8 cellular contexts compared by ENCODE assay signal in the genomic region with DNA sequence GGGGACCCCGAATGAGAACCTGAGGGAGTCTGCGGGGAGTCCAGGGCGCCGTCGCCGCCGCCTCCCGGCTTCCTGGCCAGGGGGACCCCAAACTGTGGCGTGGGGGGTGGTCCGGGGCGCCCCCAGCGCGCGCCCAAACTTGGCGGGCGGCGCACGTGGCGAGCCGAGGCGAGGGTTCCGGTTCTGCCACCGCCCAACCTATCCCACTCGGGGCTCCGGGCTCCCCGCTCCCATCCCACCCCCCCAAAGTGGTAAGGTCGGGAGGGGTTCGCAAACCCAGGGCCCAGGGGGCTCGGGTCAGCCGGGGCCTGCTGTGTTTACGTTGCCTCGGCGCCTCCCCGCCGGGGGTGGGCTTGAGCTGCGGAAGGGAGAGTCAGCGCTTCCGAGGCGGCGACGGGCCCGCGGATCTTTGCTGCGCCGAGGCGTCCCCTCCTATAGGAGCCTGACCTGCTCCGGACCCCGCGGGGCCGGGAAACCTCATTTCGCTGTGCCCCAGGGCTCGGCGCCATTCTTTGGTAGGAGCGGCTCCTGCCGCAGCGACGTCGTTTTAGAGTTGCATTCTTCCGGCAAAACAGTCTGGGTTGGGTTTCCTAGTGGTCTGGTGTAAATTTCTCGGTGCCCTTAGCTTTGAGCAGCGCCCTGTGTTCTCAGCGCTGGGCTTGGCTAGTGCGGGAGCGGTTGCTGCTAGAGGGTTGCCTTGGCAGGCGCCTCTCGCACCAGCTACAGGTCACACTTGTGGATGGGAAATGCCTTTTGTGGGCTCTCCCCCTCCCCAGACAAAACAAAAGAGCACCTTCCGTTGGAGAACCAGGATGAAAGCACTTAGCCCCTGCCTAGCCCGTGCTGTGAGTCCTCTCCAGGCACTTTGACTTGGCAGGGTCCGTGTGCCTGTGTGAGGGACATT. TPM values are rescaled to one million over a fixed set of nuclear protein-coding genes. Genes with fewer than 3 reads are reported as not detected.
DNase-seq lines count a peak whose midpoint lies in the region; ATAC-seq and TF ChIP-seq lines count a peak whose summit lies in the region.

No MANE protein-coding gene starts in this region.

- H3K4me3 Mint-ChIP-seq in CD8-positive, alpha-beta memory T cell, result peak overlapping the region; percentile 83 to 95 (median 93)
- H3K4me3 Mint-ChIP-seq in memory B cell, result peak overlapping the region; percentile 88
- peak overlapping the region; percentile 93 for H3K4me3 Mint-ChIP-seq in stimulated activated effector memory CD8-positive, alpha-beta T cell treated with anti-CD3 and anti-CD28 coated beads, Interleukin-12 subunit alpha, Interleukin-12 subunit beta, amount 100 ng/mL, for 72 hours

- DNase-seq in CD8-positive, alpha-beta memory T cell, result peak; percentile 39 to 73 (median 66)
- peak; percentile 70 for DNase-seq in activated CD4-positive, alpha-beta T cell treated with anti-CD3 and anti-CD28 coated beads for 48 hours
- peak in 1 of 10 donors; percentile 48 for DNase-seq in dorsolateral prefrontal cortex
- DNase-seq in memory B cell (ENCODE audit: low spot score in 2 of 2), result peak; percentile 24 to 41
- DNase-seq in stimulated activated effector memory CD8-positive, alpha-beta T cell treated with anti-CD3 and anti-CD28 coated beads, Interleukin-12 subunit alpha, Interleukin-12 subunit beta, amount 100 ng/mL, for 72 hours (ENCODE audit: low spot score in 2 of 2), result peak; percentile 41 to 76
- DNase-seq in DMS153 treated with DMSO at 0.1 percent for 48 hours (lab: John Stamatoyannopoulos, UW; ENCODE audit: unreplicated experiment), result no peak
- no peak for DNase-seq in NCI-H187 treated with DMSO at 0.1 percent for 48 hours (lab: John Stamatoyannopoulos, UW)

- H3K27me3 ChIP-seq in CD8-positive, alpha-beta memory T cell (ENCODE audit: insufficient read depth, low read length, poor library complexity, severe bottlenecking), result no peaks in the 10 kb centered on the region
- H3K27me3 ChIP-seq in HUES6 (ENCODE audit: control insufficient read depth, insufficient read depth, low read length) (no peaks in the 10 kb centered on the region), dorsolateral prefrontal cortex (no peaks in the 10 kb centered on the region)

- POLR2A ChIA-PET in CD8-positive, alpha-beta memory T cell (lab: Charles Lee), result interaction anchor here (0.8 to 1.4 kb wide), 4 partner anchors 12 to 140 kb away, joined by 3 to 7 read pairs (median 5); a partner anchor contains a TSS

- H3K4me1 Mint-ChIP-seq in CD8-positive, alpha-beta memory T cell, result peaks cover 50 to 57% (median 52%) of the 10 kb centered on the region in 3 donors
- H3K4me1 Mint-ChIP-seq in memory B cell, result peaks cover 29% of the 10 kb centered on the region
- peaks cover 54% of the 10 kb centered on the region for H3K4me1 Mint-ChIP-seq in stimulated activated effector memory CD8-positive, alpha-beta T cell treated with anti-CD3 and anti-CD28 coated beads, Interleukin-12 subunit alpha, Interleukin-12 subunit beta, amount 100 ng/mL, for 72 hours

- ATAC-seq in memory B cell (ENCODE audit: low read depth), result no peak
- peak; percentile 24 for ATAC-seq in stimulated activated effector memory CD8-positive, alpha-beta T cell treated with anti-CD3 and anti-CD28 coated beads, Interleukin-12 subunit alpha, Interleukin-12 subunit beta, amount 100 ng/mL, for 72 hours

- intact Hi-C loops in dorsolateral prefrontal cortex (cut with DNase I), result loop anchor here (2.0 to 10.0 kb wide), 2 partner anchors 30 to 134 kb away; a partner anchor contains a TSS

- H3K27ac ChIP-seq in CD8-positive, alpha-beta memory T cell (ENCODE audit: low read depth, low read length), result peak overlapping the region; percentile 87
- H3K27ac ChIP-seq in HUES6 (ENCODE audit: low read depth, low read length), result peak overlapping the region; percentile 94
- peak overlapping the region; percentile 45 to 97 (median 90) for H3K27ac ChIP-seq in dorsolateral prefrontal cortex

- peaks cover 0 to 35% (median 3%) of the 10 kb centered on the region in 3 donors for H3K36me3 Mint-ChIP-seq in CD8-positive, alpha-beta memory T cell
- no peaks in the 10 kb centered on the region for H3K36me3 Mint-ChIP-seq in memory B cell
- H3K36me3 Mint-ChIP-seq in stimulated activated effector memory CD8-positive, alpha-beta T cell treated with anti-CD3 and anti-CD28 coated beads, Interleukin-12 subunit alpha, Interleukin-12 subunit beta, amount 100 ng/mL, for 72 hours, result peaks cover 47% of the 10 kb centered on the region

- peaks cover 0 to 5% of the 10 kb centered on the region in 2 donors for H3K27me3 Mint-ChIP-seq in CD8-positive, alpha-beta memory T cell
- H3K27me3 Mint-ChIP-seq in memory B cell, result peaks cover 4% of the 10 kb centered on the region

- no peaks in the 10 kb centered on the region for H3K9me3 ChIP-seq in CD8-positive, alpha-beta memory T cell (ENCODE audit: low read length)
- H3K9me3 ChIP-seq in HUES6 (ENCODE audit: control insufficient read depth, insufficient read depth, low read depth, low read length), result no peaks in the 10 kb centered on the region

- peaks cover 4% of the 10 kb centered on the region for H3K36me3 ChIP-seq in CD8-positive, alpha-beta memory T cell (ENCODE audit: insufficient read depth, low read length)
- H3K36me3 ChIP-seq in HUES6 (ENCODE audit: control insufficient read depth, insufficient read depth, low read length), result peaks cover 30% of the 10 kb centered on the region

- peaks cover 54% of the 10 kb centered on the region for H3K4me1 ChIP-seq in CD8-positive, alpha-beta memory T cell (ENCODE audit: insufficient read depth, low read length)
- peaks cover 30% of the 10 kb centered on the region for H3K4me1 ChIP-seq in HUES6 (ENCODE audit: control insufficient read depth, insufficient read depth, low read length)

- H3K9me3 Mint-ChIP-seq in CD8-positive, alpha-beta memory T cell, result no peaks in the 10 kb centered on the region
- no peaks in the 10 kb centered on the region for H3K9me3 Mint-ChIP-seq in memory B cell
- no peaks in the 10 kb centered on the region for H3K9me3 Mint-ChIP-seq in stimulated activated effector memory CD8-positive, alpha-beta T cell treated with anti-CD3 and anti-CD28 coated beads, Interleukin-12 subunit alpha, Interleukin-12 subunit beta, amount 100 ng/mL, for 72 hours

- peak overlapping the region; percentile 91 for H3K9ac ChIP-seq in HUES6 (ENCODE audit: low read length)

- CTCF ChIA-PET in CD8-positive, alpha-beta memory T cell (lab: Charles Lee), result interaction anchor here (1.2 to 2.5 kb wide), 2 partner anchors 28 to 164 kb away, joined by 4 to 8 read pairs; no protein-coding TSS in a partner anchor

- no peak for TF ChIP-seq CTCF in dorsolateral prefrontal cortex (IDR thresholded peaks at IDR 0.05 in 54 of 56, conservative IDR thresholded peaks at IDR 0.05 in 2 of 56; ENCODE audit: low read depth in 1 of 56, partially characterized antibody in 56 of 56)

- H3K4me3 ChIP-seq in CD8-positive, alpha-beta memory T cell (ENCODE audit: low read length), result peak overlapping the region; percentile 90
- peak overlapping the region; percentile 87 for H3K4me3 ChIP-seq in HUES6 (ENCODE audit: low read depth, low read length)
- peak overlapping the region; percentile 51 to 99 (median 93) for H3K4me3 ChIP-seq in dorsolateral prefrontal cortex

- peak overlapping the region; percentile 89 to 97 (median 96) for H3K27ac Mint-ChIP-seq in CD8-positive, alpha-beta memory T cell
- peak overlapping the region; percentile 73 for H3K27ac Mint-ChIP-seq in memory B cell
- peak overlapping the region; percentile 87 for H3K27ac Mint-ChIP-seq in stimulated activated effector memory CD8-positive, alpha-beta T cell treated with anti-CD3 and anti-CD28 coated beads, Interleukin-12 subunit alpha, Interleukin-12 subunit beta, amount 100 ng/mL, for 72 hours

RNA-seq across cellular contexts. Expression of a gene that starts 1.2 kb away (rescaled TPM):
- total RNA-seq in CD8-positive, alpha-beta memory T cell, result 100 to 1,000 TPM; 253 TPM
- 7.7 TPM for polyA plus RNA-seq in CD8-positive, alpha-beta memory T cell
- 100 to 1,000 TPM in 3 of 120 experiments, 10 to 100 TPM in 117; 46.4 to 115 (median 70.5) TPM for total RNA-seq in dorsolateral prefrontal cortex

RNA-seq across cellular contexts. Expression of a gene that starts 7.2 kb away (rescaled TPM):
- 10 to 100 TPM; 29.0 to 29.5 TPM for total RNA-seq in CD8-positive, alpha-beta memory T cell
- 20.4 TPM for polyA plus RNA-seq in CD8-positive, alpha-beta memory T cell
- total RNA-seq in dorsolateral prefrontal cortex, result 10 to 100 TPM; 30.0 to 91.1 (median 47.4) TPM

RNA-seq across cellular contexts. Expression of a gene that starts 24.8 kb away (rescaled TPM):
- total RNA-seq in CD8-positive, alpha-beta memory T cell, result 100 to 1,000 TPM; 102 to 104 TPM
- polyA plus RNA-seq in CD8-positive, alpha-beta memory T cell, result 207 TPM
- 100 to 1,000 TPM; 105 to 222 (median 151) TPM for total RNA-seq in dorsolateral prefrontal cortex

RNA-seq across cellular contexts. Expression of a gene that starts 29.6 kb away (rescaled TPM):
- 1,000 to 10,000 TPM; 1,485 to 1,540 TPM for total RNA-seq in CD8-positive, alpha-beta memory T cell
- 2,756 TPM for polyA plus RNA-seq in CD8-positive, alpha-beta memory T cell
- total RNA-seq in dorsolateral prefrontal cortex, result 100 to 1,000 TPM; 343 to 670 (median 497) TPM

RNA-seq across cellular contexts. Expression of a gene that starts 41.4 kb away (rescaled TPM):
- under 1 TPM; 0.09 to 0.11 TPM for total RNA-seq in CD8-positive, alpha-beta memory T cell
- not detected for polyA plus RNA-seq in CD8-positive, alpha-beta memory T cell
- total RNA-seq in dorsolateral prefrontal cortex, result 100 to 1,000 TPM; 130 to 289 (median 183) TPM

Comparison
In these comparisons a context has a peak if more than half of its experiments do, and no peak if none do; other contexts are left out.
1. DNase-seq: peak in CD8-positive, alpha-beta memory T cell (5 of 5), activated CD4-positive, alpha-beta T cell treated with anti-CD3 and anti-CD28 coated beads for 48 hours (single experiment), memory B cell (2 of 2) and stimulated activated effector memory CD8-positive, alpha-beta T cell treated with anti-CD3 and anti-CD28 coated beads, Interleukin-12 subunit alpha, Interleukin-12 subunit beta, amount 100 ng/mL, for 72 hours (2 of 2); none in DMS153 treated with DMSO at 0.1 percent for 48 hours (single experiment) and NCI-H187 treated with DMSO at 0.1 percent for 48 hours (single experiment).
2. Peak in every context shown above with its lines, with median percentiles within 50 percentile points of each other: H3K27ac ChIP-seq, H3K4me3 ChIP-seq, H3K27ac Mint-ChIP-seq and H3K4me3 Mint-ChIP-seq.